Comparison of ENCODE assay signal across 24 cellular contexts in genomic region chr2:153455856-153456255, GRCh38. TPM values are rescaled to one million over a fixed set of nuclear protein-coding genes. Genes with fewer than 3 reads are reported as not detected.
"Had no signal": no experiment of that assay in that cellular context is flagged by ENCODE, and none has a peak within 500 bp of the region (broad histone marks: within the 10 kb centered on the region; RNA-seq: fewer than 3 reads in every experiment).

No MANE protein-coding gene starts in this region.

- H3K27me3 ChIP-seq: foreskin keratinocyte, neural progenitor cell, right atrium auricular region, thyroid gland had no signal

- ATAC-seq: activated T-helper 17 cell treated with anti-CD3 and anti-CD28 coated beads, Interleukin-2, amount 50 U/mL, for 72 hours; foreskin keratinocyte; left ventricle myocardium superior; mucosa of descending colon had no signal

- H3K36me3 ChIP-seq: neural progenitor cell, prostate gland, right atrium auricular region, thyroid gland had no signal

- H3K4me3 ChIP-seq: dorsolateral prefrontal cortex, mucosa of descending colon, neural progenitor cell, prostate gland, right atrium auricular region, thyroid gland had no signal

- DNase-seq: activated CD4-positive, alpha-beta memory T cell treated with anti-CD3 and anti-CD28 coated beads, Interleukin-2, amount 10 ng/mL, durations not matched to agents 7 days and 5 days; activated CD4-positive, alpha-beta T cell treated with anti-CD3 and anti-CD28 coated beads for 4 hours; activated naive CD4-positive, alpha-beta T cell treated with Interleukin-2 at 50 U/mL for 16 hours; activated naive CD8-positive, alpha-beta T cell treated with anti-CD3 and anti-CD28 coated beads, Interleukin-2, amount 10 ng/mL, durations not matched to agents 7 days and 5 days; activated T-cell treated with anti-CD3 and anti-CD28 coated beads, Interleukin-2, amount 50 U/mL, for 1 hour; amygdala; dorsolateral prefrontal cortex; foreskin keratinocyte; glutamatergic neuron; hypothalamus; immature natural killer cell; left ventricle myocardium superior; naive B cell; stimulated activated CD4-positive, alpha-beta T cell treated with anti-CD3 and anti-CD28 coated beads, Interleukin-2, amount 100 ng/mL, for 24 hours; stimulated activated naive CD4-positive, alpha-beta T cell treated with Interleukin-2 at 50 U/mL for 16 hours; thyroid gland had no signal

RNA-seq across cellular contexts. Expression of gene RPRM, which starts 22.7 kb away (rescaled TPM):
- total RNA-seq: activated CD4-positive, alpha-beta memory T cell treated with anti-CD3 and anti-CD28 coated beads, Interleukin-2, amount 10 ng/mL, durations not matched to agents 7 days and 5 days; activated naive CD8-positive, alpha-beta T cell treated with anti-CD3 and anti-CD28 coated beads, Interleukin-2, amount 10 ng/mL, durations not matched to agents 7 days and 5 days; activated T-helper 17 cell treated with anti-CD3 and anti-CD28 coated beads, Interleukin-2, amount 50 U/mL, for 72 hours; cardiac septum; foreskin keratinocyte; left ventricle myocardium superior; osteocyte; T-helper 2 cell treated with Interferon-gamma antibody and Interleukin-4, amounts not matched to agents 100 ng/mL and 5 ng/mL, for 36 hours had no signal
